Comparison of ENCODE assay signal across 13 cellular contexts in genomic region chr4:101199507-101200285, GRCh38.
DNase-seq lines count a peak whose midpoint lies in the region; ATAC-seq lines count a peak whose summit lies in the region.
"Had no signal": no experiment of that assay in that cellular context is flagged by ENCODE, and none has a peak within 500 bp of the region (broad histone marks: within the 10 kb centered on the region; RNA-seq: fewer than 3 reads in every experiment).

No MANE protein-coding gene starts in this region.

- ATAC-seq in GM19467 (IDR thresholded peaks at IDR 0.05; ENCODE audit: unreplicated experiment) (no peak), GM18868 (IDR thresholded peaks at IDR 0.05; ENCODE audit: unreplicated experiment) (no peak), GM21619 (IDR thresholded peaks at IDR 0.05; ENCODE audit: unreplicated experiment) (no peak)
- ATAC-seq: activated CD8-positive, alpha-beta memory T cell treated with anti-CD3 and anti-CD28 coated beads, Interleukin-2, amount 10 ng/mL, durations not matched to agents 7 days and 5 days had no signal

- peak overlapping the region; percentile 54 to 78 (median 75); a peak in 21 of 22 replicates for H3K4me2 ChIP-seq in BLaER1 treated with 17β-estradiol and CSF1 and Interleukin-3, amounts not matched to agents 10 nM and 100 nM

- H4K20me1 ChIP-seq in BLaER1 treated with 17β-estradiol and CSF1 and Interleukin-3, amounts not matched to agents 10 nM and 100 nM = peaks cover 0 to 76% (median 34%) of the 10 kb centered on the region in 11 experiments; a peak in 16 of 22 replicates

- H3K4me1 ChIP-seq in BLaER1 treated with 17β-estradiol and CSF1 and Interleukin-3, amounts not matched to agents 10 nM and 100 nM = peaks cover 36 to 44% (median 39%) of the 10 kb centered on the region in 10 experiments

- H3K9me3 ChIP-seq in BLaER1 treated with 17β-estradiol and CSF1 and Interleukin-3, amounts not matched to agents 10 nM and 100 nM (replicated peaks in 1 of 11) = 0 out of 22 replicates have a peak, but pooled peaks cover 0 to 4% (median 0%) of the 10 kb centered on the region in 11 experiments
- H3K9me3 ChIP-seq: neutrophil had no signal

- peak overlapping the region in 6 of 11 experiments; percentile 31 to 69 (median 54); a peak in 7 of 22 replicates for H3K27ac ChIP-seq in BLaER1 treated with 17β-estradiol and CSF1 and Interleukin-3, amounts not matched to agents 10 nM and 100 nM

- no peak overlapping the region for H3K4me3 ChIP-seq in BLaER1 treated with 17β-estradiol and CSF1 and Interleukin-3, amounts not matched to agents 10 nM and 100 nM

- DNase-seq in HS-5 (ENCODE audit: low read depth) (peak; percentile 31), cerebellar cortex (ENCODE audit: low spot score) (peak; percentile 46), lung microvascular endothelial cell (ENCODE audit: low read depth in 2 of 2) (peak; percentile 29 to 79)
- DNase-seq in stimulated activated CD4-positive, alpha-beta T cell treated with anti-CD3 and anti-CD28 coated beads, Interleukin-15, amount 100 ng/mL, for 24 hours = no peak
- DNase-seq: activated CD8-positive, alpha-beta memory T cell treated with anti-CD3 and anti-CD28 coated beads, Interleukin-2, amount 10 ng/mL, durations not matched to agents 7 days and 5 days; amygdala; DMS79; stimulated activated naive CD4-positive, alpha-beta T cell treated with Interleukin-2 at 50 U/mL for 16 hours had no signal

- H3K9ac ChIP-seq in BLaER1 treated with 17β-estradiol and CSF1 and Interleukin-3, amounts not matched to agents 10 nM and 100 nM = no peak overlapping the region

- H3K36me3 ChIP-seq in BLaER1 treated with 17β-estradiol and CSF1 and Interleukin-3, amounts not matched to agents 10 nM and 100 nM = peaks cover 8 to 28% (median 17%) of the 10 kb centered on the region in 11 experiments; a peak in 20 of 22 replicates

- no peaks in the 10 kb centered on the region for H3K27me3 ChIP-seq in BLaER1 treated with 17β-estradiol and CSF1 and Interleukin-3, amounts not matched to agents 10 nM and 100 nM
- H3K27me3 ChIP-seq: neutrophil had no signal
